In the genomic region with DNA sequence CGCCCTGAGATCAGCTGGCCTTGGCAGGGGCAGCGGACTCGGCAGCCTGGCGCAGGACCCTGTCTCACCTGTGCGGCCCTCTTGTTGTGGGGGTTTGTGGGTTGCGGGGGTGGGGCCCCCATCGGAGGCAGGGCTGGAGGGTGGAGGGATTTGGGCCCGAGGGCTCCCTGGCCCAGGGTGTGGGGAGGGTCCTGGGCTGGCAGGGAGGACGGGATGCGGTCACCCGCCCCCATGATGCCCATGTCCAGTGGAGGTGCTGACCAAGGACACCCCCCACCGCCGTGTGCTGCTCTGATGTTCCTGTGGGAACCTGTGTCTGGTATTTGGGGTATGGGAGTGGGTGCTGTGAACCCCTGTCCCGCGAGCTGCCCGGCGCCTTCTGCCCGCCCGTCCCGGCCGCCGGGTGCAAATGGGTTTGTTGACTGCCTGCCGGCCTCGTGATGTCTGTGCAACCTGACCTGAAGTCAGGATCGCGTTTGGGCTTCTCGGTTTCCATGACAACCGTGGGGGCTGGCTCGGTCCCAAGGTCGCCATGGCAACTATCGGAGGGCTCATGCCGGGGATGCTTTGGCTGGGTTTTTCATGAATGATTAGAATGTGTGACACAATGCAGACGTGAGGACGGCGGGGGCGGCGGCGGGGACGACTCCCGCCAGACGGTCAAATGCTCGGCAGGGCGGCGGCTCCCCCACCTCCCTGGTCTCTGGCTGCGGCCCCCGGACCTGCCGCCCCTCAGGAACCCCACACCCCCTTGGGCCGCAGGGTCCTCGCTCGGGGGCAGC, we compare ENCODE assay signal across 8 cellular contexts. TPM values are rescaled to one million over a fixed set of nuclear protein-coding genes. Genes with fewer than 3 reads are reported as not detected.
A peak's percentile ranks its signal among the peaks of the same experiment; 100 is the strongest.
DNase-seq lines count a peak whose midpoint lies in the region; FAIRE-seq and TF ChIP-seq lines count a peak whose summit lies in the region.

No MANE protein-coding gene starts in this region.

- no peaks in the 10 kb centered on the region for H3K27me3 ChIP-seq in hepatocyte

- DNase-seq in 8988T (peak; percentile 78), HTR-8/SVneo (ENCODE audit: insufficient read length, low spot score) (peak; percentile 99), astrocyte of the hippocampus (ENCODE audit: low read depth, low spot score) (peak; percentile 99), hepatocyte (ENCODE audit: low spot score) (peak; percentile 90), retina (peak; percentile 91), germinal center (ENCODE audit: low spot score) (no peak)
- no peak for DNase-seq in stimulated activated CD4-positive, alpha-beta T cell treated with anti-CD3 and anti-CD28 coated beads, Interleukin-4, amount 100 ng/mL, for 24 hours
- no peak for DNase-seq in activated CD4-positive, CD25-positive, alpha-beta regulatory T cell treated with anti-CD3 and anti-CD28 coated beads, Interleukin-2, amount 50 U/mL, for 72 hours

- H3K9me2 ChIP-seq in hepatocyte (replicated peaks; ENCODE audit: insufficient read depth), result no peaks in the 10 kb centered on the region

- H3K4me2 ChIP-seq in hepatocyte, result peak overlapping the region; percentile 83

- peaks cover 61% of the 10 kb centered on the region for H3K79me2 ChIP-seq in hepatocyte

- peaks cover 10% of the 10 kb centered on the region for H4K20me1 ChIP-seq in hepatocyte (ENCODE audit: insufficient read depth, poor library complexity, severe bottlenecking)

- no peak for FAIRE-seq in HTR-8/SVneo (lab: Jason Lieb, UNC)

- no peak overlapping the region for H2AFZ ChIP-seq in hepatocyte

- H3K4me1 ChIP-seq in hepatocyte (ENCODE audit: insufficient read depth), result peaks cover 48% of the 10 kb centered on the region

- peak overlapping the region; percentile 99 for H3K27ac ChIP-seq in hepatocyte

- H3K4me3 ChIP-seq in hepatocyte, result no peak overlapping the region

- H3K36me3 ChIP-seq in hepatocyte (replicated peaks; ENCODE audit: insufficient read depth, low read depth), result no peaks in the 10 kb centered on the region

- no peak for TF ChIP-seq CTCF in hepatocyte (IDR thresholded peaks at IDR 0.05; ENCODE audit: poor library complexity)

- 48% methylated on average over 28 of the region's 50 CpGs for WGBS in hepatocyte (ENCODE audit: low lambda C conversion rate, missing lambda C conversion rate)

- H3K9me3 ChIP-seq in hepatocyte (ENCODE audit: low read depth), result no peaks in the 10 kb centered on the region

RNA-seq across cellular contexts. Expression of a gene that starts 7.3 kb away (rescaled TPM):
- total RNA-seq in hepatocyte, result 14.6 and 24.0 TPM in 2 replicates
- 4.4 and 7.8 TPM in 2 replicates for polyA plus RNA-seq in hepatocyte

RNA-seq across cellular contexts. Expression of a gene that starts 18.2 kb away (rescaled TPM):
- 14.5 and 23.4 TPM in 2 replicates for total RNA-seq in hepatocyte
- polyA plus RNA-seq in hepatocyte, result 18.6 and 24.7 TPM in 2 replicates

RNA-seq across cellular contexts. Expression of a gene that starts 32.0 kb away (rescaled TPM):
- 27.5 and 42.7 TPM in 2 replicates for total RNA-seq in hepatocyte
- 44.8 and 60.3 TPM in 2 replicates for polyA plus RNA-seq in hepatocyte

RNA-seq across cellular contexts. Expression of a gene that starts 33.6 kb away (rescaled TPM):
- 15.5 and 30.0 TPM in 2 replicates for total RNA-seq in hepatocyte
- polyA plus RNA-seq in hepatocyte, result 53.6 and 57.3 TPM in 2 replicates

Comparison
In these comparisons a context has a peak if more than half of its experiments do, and no peak if none do; other contexts are left out.
1. DNase-seq: peak in 8988T (single experiment), HTR-8/SVneo (single experiment), astrocyte of the hippocampus (single experiment), hepatocyte (single experiment) and retina (single experiment); none in stimulated activated CD4-positive, alpha-beta T cell treated with anti-CD3 and anti-CD28 coated beads, Interleukin-4, amount 100 ng/mL, for 24 hours (single experiment), activated CD4-positive, CD25-positive, alpha-beta regulatory T cell treated with anti-CD3 and anti-CD28 coated beads, Interleukin-2, amount 50 U/mL, for 72 hours (single experiment) and germinal center (single experiment).